In the genomic region with DNA sequence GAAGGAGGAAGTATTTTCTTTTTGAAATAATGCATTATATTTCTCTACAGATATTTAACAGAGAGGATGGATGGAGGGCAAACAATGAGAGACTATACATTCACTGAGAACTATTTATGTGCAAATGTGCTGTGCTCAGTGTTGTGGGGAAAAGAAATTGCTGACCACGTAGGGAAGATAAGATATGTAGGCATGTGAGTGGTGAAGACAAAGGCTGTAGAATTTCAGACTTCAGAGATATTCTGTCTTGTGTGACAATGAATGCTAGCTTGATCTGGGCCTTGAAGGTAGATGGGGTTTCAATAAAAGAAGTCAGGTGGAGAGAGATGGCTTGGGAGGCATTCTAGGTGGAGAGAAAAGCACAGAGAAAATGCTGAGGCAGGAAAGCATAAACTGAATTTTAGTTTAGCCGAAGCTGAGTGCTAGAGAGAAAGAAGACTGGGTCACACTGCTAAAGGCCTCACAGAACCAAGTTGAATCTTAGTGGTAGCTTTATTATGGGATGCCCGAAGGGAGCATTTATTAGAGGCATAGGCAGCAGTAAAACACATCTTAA, we compare ENCODE assay signal across 17 cellular contexts. TPM values are rescaled to one million over a fixed set of nuclear protein-coding genes. Genes with fewer than 3 reads are reported as not detected.
DNase-seq lines count a peak whose midpoint lies in the region; ATAC-seq, FAIRE-seq and TF ChIP-seq lines count a peak whose summit lies in the region.
"Had no signal": no experiment of that assay in that cellular context is flagged by ENCODE, and none has a peak within 500 bp of the region (broad histone marks: within the 10 kb centered on the region; RNA-seq: fewer than 3 reads in every experiment).

No MANE protein-coding gene starts in this region.

- H3K14ac ChIP-seq in mesenchymal stem cell (ENCODE audit: low read length in 2 of 2) = no peak overlapping the region

- POLR2A ChIA-PET in HepG2 (lab: Yijun Ruan, JAX) = interaction anchor here (1.0 to 1.3 kb wide), 3 partner anchors 9 to 54 kb away, joined by 3 to 7 read pairs (median 3); no protein-coding TSS in a partner anchor
- POLR2A ChIA-PET in naive thymus-derived CD8-positive, alpha-beta T cell (lab: Charles Lee) = interaction anchor here (0.7 to 5.3 kb wide), 3 partner anchors 9 to 55 kb away, joined by 3 to 55 read pairs (median 7); partner anchors contain the start of gene EEF1A1

- no peaks in the 10 kb centered on the region for H4K20me1 ChIP-seq in HepG2 (ENCODE audit: insufficient read depth, low read length)

- H3K36me3 ChIP-seq in HepG2 (replicated peaks in 1 of 2; ENCODE audit: control insufficient read depth in 1 of 2, insufficient read depth in 2 of 2, low read length in 2 of 2) = no peaks in the 10 kb centered on the region
- H3K36me3 ChIP-seq in right lobe of liver = no peaks in the 10 kb centered on the region
- H3K36me3 ChIP-seq in mesenchymal stem cell (ENCODE audit: control insufficient read depth in 1 of 2, insufficient read depth in 2 of 2, low read depth in 1 of 2, low read length in 2 of 2) = no peaks in the 10 kb centered on the region
- H3K36me3 ChIP-seq: heart right ventricle, sigmoid colon had no signal

- H3K79me1 ChIP-seq in mesenchymal stem cell (replicated peaks; ENCODE audit: low read length, poor library complexity, severe bottlenecking) = no peaks in the 10 kb centered on the region

- TF ChIP-seq POLR2A in HepG2 (IDR thresholded peaks at IDR 0.05; ENCODE audit: insufficient read depth in 1 of 2, low read depth in 2 of 2, low read length in 2 of 2) = no peak
- TF ChIP-seq POLR2A in right lobe of liver (IDR thresholded peaks at IDR 0.05) = no peak

- H3K4me1 ChIP-seq in HepG2 (ENCODE audit: insufficient read depth, low read length) = peaks cover 42% of the 10 kb centered on the region
- H3K4me1 ChIP-seq in right lobe of liver = peaks cover 0 to 21% (median 11%) of the 10 kb centered on the region in 4 donors
- H3K4me1 ChIP-seq in mesenchymal stem cell (ENCODE audit: control insufficient read depth, insufficient read depth, low read depth, low read length) = peaks cover 10% of the 10 kb centered on the region

- H3K27ac ChIP-seq in HepG2 (ENCODE audit: extremely low read length, insufficient read depth, low read length) = peak overlapping the region; percentile 11
- no peak overlapping the region for H3K27ac ChIP-seq in right lobe of liver
- H3K27ac ChIP-seq in mesenchymal stem cell (ENCODE audit: low read length, poor library complexity, severe bottlenecking) = no peak overlapping the region

- no peak overlapping the region for H3K4me3 ChIP-seq in HepG2 (replicated peaks in 1 of 3; ENCODE audit: insufficient read depth in 1 of 3, low read depth in 2 of 3, low read length in 3 of 3)
- no peak overlapping the region for H3K4me3 ChIP-seq in right lobe of liver
- H3K4me3 ChIP-seq in mesenchymal stem cell (ENCODE audit: insufficient read depth in 1 of 2, low read depth in 1 of 2, low read length in 2 of 2) = no peak overlapping the region
- H3K4me3 ChIP-seq: heart right ventricle, sigmoid colon had no signal

- TF ChIP-seq EP300 in HepG2 (IDR thresholded peaks at IDR 0.05; ENCODE audit: low read depth in 2 of 2, low read length in 2 of 2) (no peak), HepG2 (CRISPR knock-in tag; IDR thresholded peaks at IDR 0.05; ENCODE audit: borderline replicate concordance) (no peak)

- H4K91ac ChIP-seq in mesenchymal stem cell (ENCODE audit: low read length) = no peak overlapping the region

- H2AFZ ChIP-seq in HepG2 (ENCODE audit: low read length) (peak overlapping the region; percentile 75), mesenchymal stem cell (ENCODE audit: low read depth, low read length) (no peak overlapping the region)

- CTCF ChIA-PET in HepG2 (lab: Yijun Ruan, JAX; ENCODE audit: low intra/inter-chr PET ratio, low total read pairs) = no interaction called here

- BruUV-seq in HepG2 (replicated peaks; lab: Mats Ljungman, UMichigan) = no TSS peak

- H3K4ac ChIP-seq in mesenchymal stem cell (ENCODE audit: low read depth in 1 of 2, low read length in 2 of 2) = no peak overlapping the region

- ATAC-seq in HepG2 (no peak), right lobe of liver (no peak)
- ATAC-seq in naive thymus-derived CD8-positive, alpha-beta T cell = no peak
- ATAC-seq: heart right ventricle; naive thymus-derived CD4-positive, alpha-beta T cell had no signal

- no peak overlapping the region for H2BK120ac ChIP-seq in mesenchymal stem cell (ENCODE audit: low read depth, low read length)

- no peak overlapping the region for H2BK15ac ChIP-seq in mesenchymal stem cell (ENCODE audit: low read depth, poor library complexity, severe bottlenecking)

- FAIRE-seq in HepG2 (lab: Jason Lieb, UNC) = no peak

- no peak overlapping the region for H2BK5ac ChIP-seq in mesenchymal stem cell (ENCODE audit: low read depth, low read length, poor library complexity, severe bottlenecking)

- TF ChIP-seq CTCF in HepG2 (CRISPR knock-in tag; IDR thresholded peaks at IDR 0.05) (no peak), right lobe of liver (IDR thresholded peaks at IDR 0.05) (no peak), type B pancreatic cell (conservative IDR thresholded peaks at IDR 0.05) (no peak)

- H3K27me3 Mint-ChIP-seq in activated T-helper 2 cell treated with anti-CD3 and anti-CD28 coated beads, Interferon-gamma antibody, Interleukin-2, Interleukin-4, amounts not matched to agents 10 μg/mL and 5 μg/mL and 100 μg/mL, durations not matched to agents 14 hours and 24 hours and 36 hours (ENCODE audit: low read depth) = no peaks in the 10 kb centered on the region
- H3K27me3 Mint-ChIP-seq in type B pancreatic cell = no peaks in the 10 kb centered on the region
- H3K27me3 Mint-ChIP-seq in naive thymus-derived CD8-positive, alpha-beta T cell = no peaks in the 10 kb centered on the region
- H3K27me3 Mint-ChIP-seq: naive thymus-derived CD4-positive, alpha-beta T cell had no signal

- no peaks in the 10 kb centered on the region for H3K79me2 ChIP-seq in HepG2 (ENCODE audit: insufficient read depth, low read length)

- in situ Hi-C loops in HepG2 (cut with HindIII; ENCODE audit: extremely low pct_ligation_motif_present, low pct_unique_long_range_greater_than_20kb) = no loop called here

- H4K8ac ChIP-seq in mesenchymal stem cell (ENCODE audit: low read length) = no peak overlapping the region

- H3K4me3 Mint-ChIP-seq in activated T-helper 2 cell treated with anti-CD3 and anti-CD28 coated beads, Interferon-gamma antibody, Interleukin-2, Interleukin-4, amounts not matched to agents 10 μg/mL and 5 μg/mL and 100 μg/mL, durations not matched to agents 14 hours and 24 hours and 36 hours (ENCODE audit: low read depth) = no peak overlapping the region
- no peak overlapping the region for H3K4me3 Mint-ChIP-seq in type B pancreatic cell
- H3K4me3 Mint-ChIP-seq in naive thymus-derived CD8-positive, alpha-beta T cell = no peak overlapping the region
- H3K4me3 Mint-ChIP-seq: naive thymus-derived CD4-positive, alpha-beta T cell had no signal

- no peak for DNase-seq in HepG2 (ENCODE audit: low spot score)
- DNase-seq in right lobe of liver = no peak
- no peak for DNase-seq in activated T-helper 2 cell treated with anti-CD3 and anti-CD28 coated beads, Interferon-gamma antibody, Interleukin-2, Interleukin-4, amounts not matched to agents 10 μg/mL and 5 μg/mL and 100 μg/mL, durations not matched to agents 14 hours and 24 hours and 36 hours (ENCODE audit: low spot score)
- DNase-seq in mesenchymal stem cell = no peak
- no peak for DNase-seq in type B pancreatic cell (ENCODE audit: extremely low spot score, unreplicated experiment)
- DNase-seq in Ammon's horn (ENCODE audit: low spot score) = no peak
- DNase-seq in hippocampal formation (lab: John Stamatoyannopoulos, UW) = no peak
- no peak for DNase-seq in naive thymus-derived CD8-positive, alpha-beta T cell
- DNase-seq: ACHN; activated CD8-positive, alpha-beta memory T cell treated with anti-CD3 and anti-CD28 coated beads, Interleukin-2, amount 50 U/mL, for 4 hours; GF-D8; heart right ventricle; naive thymus-derived CD4-positive, alpha-beta T cell; NCI-H1417; sigmoid colon; stimulated activated naive CD4-positive, alpha-beta T cell treated with Interleukin-2 at 50 U/mL for 16 hours; SW 1271 had no signal

- WGBS in HepG2 (ENCODE audit: low lambda C conversion rate) = 92% methylated on average over 3 of the region's 3 CpGs
- WGBS in right lobe of liver (ENCODE audit: insufficient coverage, low coverage, low lambda C conversion rate, missing lambda C conversion rate) = 79% methylated on average over 3 of the region's 3 CpGs
- WGBS in mesenchymal stem cell = 71% methylated on average over 3 of the region's 3 CpGs

- peak overlapping the region; percentile 0 for H3K27ac Mint-ChIP-seq in activated T-helper 2 cell treated with anti-CD3 and anti-CD28 coated beads, Interferon-gamma antibody, Interleukin-2, Interleukin-4, amounts not matched to agents 10 μg/mL and 5 μg/mL and 100 μg/mL, durations not matched to agents 14 hours and 24 hours and 36 hours
- H3K27ac Mint-ChIP-seq in type B pancreatic cell = peak overlapping the region; percentile 67
- peak overlapping the region in 3 of 10 donors; percentile 1 to 5 (median 5) for H3K27ac Mint-ChIP-seq in naive thymus-derived CD8-positive, alpha-beta T cell

- H3K36me3 Mint-ChIP-seq in activated T-helper 2 cell treated with anti-CD3 and anti-CD28 coated beads, Interferon-gamma antibody, Interleukin-2, Interleukin-4, amounts not matched to agents 10 μg/mL and 5 μg/mL and 100 μg/mL, durations not matched to agents 14 hours and 24 hours and 36 hours (ENCODE audit: low read depth) = peaks cover 5% of the 10 kb centered on the region
- H3K36me3 Mint-ChIP-seq in type B pancreatic cell = peaks cover 5% of the 10 kb centered on the region
- H3K36me3 Mint-ChIP-seq in naive thymus-derived CD8-positive, alpha-beta T cell = peaks cover 0 to 11% (median 4%) of the 10 kb centered on the region in 3 donors

- TF ChIP-seq RAD21 in HepG2 (CRISPR knock-in tag; IDR thresholded peaks at IDR 0.05) = no peak

- peaks cover 12% of the 10 kb centered on the region for H3K4me1 Mint-ChIP-seq in activated T-helper 2 cell treated with anti-CD3 and anti-CD28 coated beads, Interferon-gamma antibody, Interleukin-2, Interleukin-4, amounts not matched to agents 10 μg/mL and 5 μg/mL and 100 μg/mL, durations not matched to agents 14 hours and 24 hours and 36 hours (ENCODE audit: low read depth)
- H3K4me1 Mint-ChIP-seq in type B pancreatic cell (ENCODE audit: unreplicated experiment) = peaks cover 17% of the 10 kb centered on the region
- peaks cover 7 to 34% (median 11%) of the 10 kb centered on the region in 4 donors for H3K4me1 Mint-ChIP-seq in naive thymus-derived CD8-positive, alpha-beta T cell

- H3K9me3 ChIP-seq in HepG2 (ENCODE audit: low read length) (no peaks in the 10 kb centered on the region), right lobe of liver (no peaks in the 10 kb centered on the region), mesenchymal stem cell (ENCODE audit: control insufficient read depth, low read length) (no peaks in the 10 kb centered on the region)
- H3K9me3 ChIP-seq: sigmoid colon had no signal

- peak overlapping the region; percentile 93 for H2AK5ac ChIP-seq in mesenchymal stem cell (ENCODE audit: low read length, severe bottlenecking)

- peak overlapping the region; percentile 24 to 69 for H2BK12ac ChIP-seq in mesenchymal stem cell (ENCODE audit: low read length in 2 of 2)

- no peak overlapping the region for H3K4me2 ChIP-seq in HepG2 (ENCODE audit: low read depth, low read length)
- no peak overlapping the region for H3K4me2 ChIP-seq in mesenchymal stem cell (ENCODE audit: low read length, poor library complexity, severe bottlenecking)

- intact Hi-C loops in HepG2 (cut with micrococcal nuclease; ENCODE audit: unreplicated experiment) = no loop called here
- intact Hi-C loops in right lobe of liver (cut with DNase I) = no loop called here
- intact Hi-C loops in activated T-helper 2 cell treated with anti-CD3 and anti-CD28 coated beads, Interferon-gamma antibody, Interleukin-2, Interleukin-4, amounts not matched to agents 10 μg/mL and 5 μg/mL and 100 μg/mL, durations not matched to agents 14 hours and 24 hours and 36 hours (cut with micrococcal nuclease) = no loop called here

- H3K9ac ChIP-seq in HepG2 (ENCODE audit: insufficient read depth, low read depth, low read length) (no peak overlapping the region), mesenchymal stem cell (ENCODE audit: low read length) (no peak overlapping the region)

- H3K23ac ChIP-seq in mesenchymal stem cell (ENCODE audit: low read length in 2 of 2) = no peak overlapping the region

- H3K27me3 ChIP-seq in HepG2 (ENCODE audit: control insufficient read depth in 1 of 2, insufficient read depth in 2 of 2, low read length in 2 of 2) (no peaks in the 10 kb centered on the region; a peak in 1 of 5 replicates), right lobe of liver (no peaks in the 10 kb centered on the region), mesenchymal stem cell (ENCODE audit: control insufficient read depth in 1 of 2, insufficient read depth in 1 of 2, low read length in 2 of 2) (no peaks in the 10 kb centered on the region)
- H3K27me3 ChIP-seq: heart right ventricle, sigmoid colon had no signal

- peak overlapping the region; percentile 34 to 49 for H3K18ac ChIP-seq in mesenchymal stem cell (ENCODE audit: low read depth in 1 of 2, low read length in 2 of 2)

- H3K9me3 Mint-ChIP-seq in activated T-helper 2 cell treated with anti-CD3 and anti-CD28 coated beads, Interferon-gamma antibody, Interleukin-2, Interleukin-4, amounts not matched to agents 10 μg/mL and 5 μg/mL and 100 μg/mL, durations not matched to agents 14 hours and 24 hours and 36 hours = peaks cover 14% of the 10 kb centered on the region
- no peaks in the 10 kb centered on the region for H3K9me3 Mint-ChIP-seq in type B pancreatic cell
- peaks cover 0 to 10% (median 6%) of the 10 kb centered on the region in 9 donors for H3K9me3 Mint-ChIP-seq in naive thymus-derived CD8-positive, alpha-beta T cell

RNA-seq across cellular contexts. Expression of gene EEF1A1, which starts 56.9 kb away (rescaled TPM):
- total RNA-seq in HepG2 (2016; rRNA removed; fragmentation: Illumina TruSeq; extraction: Trizol) (13,726 and 19,145 TPM in 2 replicates), right lobe of liver (1,000 to 10,000 TPM; 2,452 to 4,356 (median 3,217) TPM), type B pancreatic cell (ENCODE audit: low replicate concordance) (12,371 and 13,155 TPM in 2 replicates)
- total RNA-seq in HepG2 (2016; cell fraction: cytosol; rRNA removed; fragmentation: Illumina TruSeq; extraction: Trizol; ENCODE audit: low read depth) = 8,339 and 10,487 TPM in 2 replicates
- total RNA-seq in HepG2 (2016; cell fraction: insoluble cytoplasmic fraction; rRNA removed; fragmentation: Illumina TruSeq; extraction: Trizol) = 13,733 and 18,946 TPM in 2 replicates
- 28,006 and 33,792 TPM in 2 replicates for total RNA-seq in HepG2 (2016; cell fraction: membrane; rRNA removed; fragmentation: Illumina TruSeq; extraction: Trizol)
- 5,621 and 5,952 TPM in 2 replicates for total RNA-seq in HepG2 (2016; cell fraction: nucleus; rRNA removed; fragmentation: Illumina TruSeq; extraction: Trizol)
- polyA plus RNA-seq in HepG2 (2011; rRNA removed) = 14,480 and 17,172 TPM in 2 replicates
- 15,977 and 19,367 TPM in 2 replicates for polyA plus RNA-seq in HepG2 (2011; cell fraction: cytosol; rRNA removed)
- 3,845 and 5,107 TPM in 2 replicates for polyA plus RNA-seq in HepG2 (2011; cell fraction: nucleus; rRNA removed)
- 17,181 and 19,057 TPM in 2 replicates for polyA plus RNA-seq in HepG2 (2012)
- 12,881 and 14,827 TPM in 2 replicates for polyA plus RNA-seq in HepG2 (2016; cell fraction: cytosol; fragmentation: Illumina TruSeq; extraction: Trizol; ENCODE audit: low read depth)
- 16,271 and 16,577 TPM in 2 replicates for polyA plus RNA-seq in HepG2 (2016; cell fraction: insoluble cytoplasmic fraction; fragmentation: Illumina TruSeq; extraction: Trizol; ENCODE audit: low read depth)
- polyA plus RNA-seq in HepG2 (2016; cell fraction: membrane; fragmentation: Illumina TruSeq; extraction: Trizol; ENCODE audit: low read depth) = 23,858 and 27,229 TPM in 2 replicates
- polyA plus RNA-seq in HepG2 (2016; cell fraction: nucleus; fragmentation: Illumina TruSeq; extraction: Trizol; ENCODE audit: insufficient read depth, low read depth) = 6,994 and 7,179 TPM in 2 replicates
- polyA minus RNA-seq in HepG2 (2011; rRNA and poly(A)+ RNA removed; ENCODE audit: low replicate concordance) = 11,031 and 11,693 TPM in 2 replicates
- 6,843 and 8,738 TPM in 2 replicates for polyA minus RNA-seq in HepG2 (2011; cell fraction: cytosol; rRNA and poly(A)+ RNA removed)
- 1,924 and 3,380 TPM in 2 replicates for polyA minus RNA-seq in HepG2 (2011; cell fraction: nucleus; rRNA and poly(A)+ RNA removed)
- total RNA-seq in activated T-helper 2 cell treated with anti-CD3 and anti-CD28 coated beads, Interferon-gamma antibody, Interleukin-2, Interleukin-4, amounts not matched to agents 10 μg/mL and 5 μg/mL and 100 μg/mL, durations not matched to agents 14 hours and 24 hours and 36 hours = 11,266 and 11,402 TPM in 2 replicates
- polyA plus RNA-seq in mesenchymal stem cell (2013, experiment 1 of 2) = 14,204 TPM
- 14,628 TPM for polyA plus RNA-seq in mesenchymal stem cell (2013, experiment 2 of 2)
- over 10,000 TPM; 14,584 to 14,776 TPM for total RNA-seq in naive thymus-derived CD8-positive, alpha-beta T cell
- over 10,000 TPM; 14,095 to 14,658 (median 14,646) TPM for polyA plus RNA-seq in naive thymus-derived CD8-positive, alpha-beta T cell
